In the genomic region with DNA sequence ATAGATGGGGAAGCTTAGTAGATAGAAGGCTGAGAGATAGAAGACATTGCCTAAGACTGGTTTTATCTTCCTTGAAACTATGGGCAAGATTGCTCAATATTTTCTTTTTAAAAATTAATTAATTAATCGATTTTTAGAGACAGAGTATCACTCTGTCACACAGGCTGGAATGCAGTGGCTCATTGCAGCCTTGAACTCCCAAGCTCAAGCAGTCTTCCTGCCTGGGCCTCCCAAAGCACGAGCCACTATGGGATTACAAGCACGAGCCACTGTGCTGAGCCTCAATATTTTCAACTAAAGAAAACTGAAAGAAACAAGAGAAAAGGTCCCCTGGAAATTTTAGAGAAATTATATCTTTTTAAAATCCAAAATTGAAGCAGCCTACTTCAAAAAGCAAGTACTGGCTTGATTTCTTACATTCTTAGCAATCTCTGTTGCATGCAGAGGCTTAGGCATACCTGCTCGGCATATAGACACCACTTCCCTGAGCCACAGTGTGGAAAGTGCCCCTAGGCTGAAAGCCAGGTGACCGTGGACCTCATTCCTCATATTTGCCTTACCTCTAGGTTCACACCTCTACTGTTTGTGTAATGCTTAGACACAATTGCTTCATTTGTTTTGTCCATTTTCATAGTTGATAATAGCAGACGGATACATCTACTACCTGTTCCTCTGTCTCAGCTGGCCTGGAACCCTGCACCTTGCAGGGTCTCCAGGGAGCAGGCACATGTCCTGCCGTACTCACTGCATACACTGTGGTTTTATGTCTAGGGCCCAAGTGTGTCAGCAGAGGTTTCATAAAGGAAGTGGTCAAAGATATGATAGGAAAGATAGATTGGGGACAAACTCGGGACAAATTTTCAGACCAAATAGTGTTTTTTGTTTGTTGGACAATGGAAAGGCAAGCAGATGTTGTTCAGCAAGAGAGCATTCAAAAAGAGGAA, we compare ENCODE assay signal across 17 cellular contexts.
DNase-seq lines count a peak whose midpoint lies in the region; ATAC-seq and TF ChIP-seq lines count a peak whose summit lies in the region.
"Had no signal": no experiment of that assay in that cellular context is flagged by ENCODE, and none has a peak within 500 bp of the region (broad histone marks: within the 10 kb centered on the region; RNA-seq: fewer than 3 reads in every experiment).

No MANE protein-coding gene starts in this region.

- no peak overlapping the region for H3K4me3 ChIP-seq in NB4 (ENCODE audit: low read depth, low read length)
- H3K4me3 ChIP-seq: gastrocnemius medialis, lower lobe of right lung had no signal

- DNase-seq in NB4 (ENCODE audit: low read depth) (peak; percentile 38), mucosa of gallbladder (ENCODE audit: low spot score) (peak; percentile 46), erythroblast (lab: John Stamatoyannopoulos, UW) (no peak), LoVo (ENCODE audit: low spot score) (no peak), NCI-H2196 (lab: John Stamatoyannopoulos, UW; ENCODE audit: unreplicated experiment) (no peak)
- DNase-seq in effector CD4-positive, alpha-beta T cell = no peak
- DNase-seq: CD4-positive, alpha-beta T cell; central memory CD4-positive, alpha-beta T cell; DMS79 treated with DMSO at 0.1 percent for 48 hours; gastrocnemius medialis; lower lobe of right lung; NCI-H2081 treated with DMSO at 0.1 percent for 48 hours; NCI-H774; SHP77; stimulated activated CD4-positive, alpha-beta T cell treated with anti-CD3 and anti-CD28 coated beads, Interleukin-12 subunit alpha, Interleukin-12 subunit beta, amount 100 ng/mL, for 4 hours had no signal

- no peak for TF ChIP-seq POLR2A in NB4 (IDR thresholded peaks at IDR 0.05; ENCODE audit: extremely low read depth, insufficient read length)
- TF ChIP-seq POLR2A in erythroblast (IDR thresholded peaks at IDR 0.05; ENCODE audit: low read length) = no peak

- TF ChIP-seq CTCF in NB4 (IDR thresholded peaks at IDR 0.05; ENCODE audit: low read depth, low read length) = no peak

- ATAC-seq in GM18511 (IDR thresholded peaks at IDR 0.05; ENCODE audit: unreplicated experiment) (peak; percentile 65), GM21786 (IDR thresholded peaks at IDR 0.05; ENCODE audit: unreplicated experiment) (peak; percentile 65)
- ATAC-seq: gastrocnemius medialis, lower lobe of right lung had no signal

Comparison
In these comparisons a context has a peak if more than half of its experiments do, and no peak if none do; other contexts are left out.
1. DNase-seq: peak in NB4 (single experiment) and mucosa of gallbladder (single experiment); none in effector CD4-positive, alpha-beta T cell (single experiment), erythroblast (0 of 2), LoVo (single experiment) and NCI-H2196 (single experiment).